ENCODE assay signal across 9 cellular contexts in genomic region chr3:165443664-165444063, GRCh38.
"Had no signal": no experiment of that assay in that cellular context is flagged by ENCODE, and none has a peak within 500 bp of the region (broad histone marks: within the 10 kb centered on the region; RNA-seq: fewer than 3 reads in every experiment).

No MANE protein-coding gene starts in this region.

- H3K4me2 ChIP-seq: GM23338 had no signal

- DNase-seq: GM23248, GOT3, H7, H9, HCEC 1CT, HFFc6 had no signal

- H3K27ac ChIP-seq: GM23248 had no signal

- H3K4me3 ChIP-seq: GM23248, GM23338, HAP-1 had no signal

- H3K9ac ChIP-seq: GM23248 had no signal

- H3K4me1 ChIP-seq: HAP-1 had no signal

- H3K36me3 ChIP-seq: HAP-1 had no signal

- ATAC-seq: GM23338, HCT116 had no signal
